Comparison of ENCODE assay signal across 8 cellular contexts in genomic region chr19:51417107-51417806, GRCh38. TPM values are rescaled to one million over a fixed set of nuclear protein-coding genes. Genes with fewer than 3 reads are reported as not detected.
DNase-seq lines count a peak whose midpoint lies in the region; ATAC-seq lines count a peak whose summit lies in the region.

SIGLEC10 (minus strand) TSS chr19:51417642; CDS start chr19:51417581, 61 bp downstream.

- peaks cover 3% of the 10 kb centered on the region for H3K4me1 ChIP-seq in CD4-positive, CD25-positive, alpha-beta regulatory T cell (ENCODE audit: control insufficient read depth, insufficient read depth, low read length, poor library complexity, severe bottlenecking)

- POLR2A ChIA-PET in activated naive CD8-positive, alpha-beta T cell treated with anti-CD3 and anti-CD28 coated beads, Interleukin-2, amount 10 ng/mL, durations not matched to agents 7 days and 5 days (lab: Charles Lee), result interaction anchor here (1.1 kb wide), 1 partner anchor 22 kb away, joined by 7 read pairs; no protein-coding TSS in a partner anchor

- H3K27ac ChIP-seq in CD4-positive, CD25-positive, alpha-beta regulatory T cell (ENCODE audit: insufficient read depth, low read length, poor library complexity, severe bottlenecking), result no peak within 1 kb of the TSS

- H3K4me1 Mint-ChIP-seq in CD4-positive, CD25-positive, alpha-beta regulatory T cell, result peaks cover 0 to 6% (median 0%) of the 10 kb centered on the region in 4 donors
- peaks cover 10% of the 10 kb centered on the region for H3K4me1 Mint-ChIP-seq in activated naive CD8-positive, alpha-beta T cell treated with anti-CD3 and anti-CD28 coated beads, Interleukin-2, amount 10 ng/mL, durations not matched to agents 7 days and 5 days

- H3K36me3 ChIP-seq in CD4-positive, CD25-positive, alpha-beta regulatory T cell (ENCODE audit: control insufficient read depth, insufficient read depth, low read length), result no peaks in the 10 kb centered on the region

- no peaks in the 10 kb centered on the region for H3K9me3 ChIP-seq in CD4-positive, CD25-positive, alpha-beta regulatory T cell (ENCODE audit: control insufficient read depth in 2 of 2, low read length in 2 of 2)

- DNase-seq in CD4-positive, CD25-positive, alpha-beta regulatory T cell, result no peak
- DNase-seq in KG1 (lab: John Stamatoyannopoulos, UW), result peak; percentile 88
- peak; percentile 47 for DNase-seq in activated naive CD8-positive, alpha-beta T cell treated with anti-CD3 and anti-CD28 coated beads, Interleukin-2, amount 10 ng/mL, durations not matched to agents 7 days and 5 days
- peak; percentile 21 for DNase-seq in stimulated activated CD4-positive, alpha-beta T cell treated with anti-CD3 and anti-CD28 coated beads, Interleukin-4, amount 100 ng/mL, for 1 hour
- no peak for DNase-seq in AG08395 (ENCODE audit: low spot score)
- no peak for DNase-seq in mesenteric fat pad (ENCODE audit: low spot score)
- no peak for DNase-seq in effector CD8-positive, alpha-beta T cell (lab: John Stamatoyannopoulos, UW)

- no peaks in the 10 kb centered on the region for H3K9me3 Mint-ChIP-seq in CD4-positive, CD25-positive, alpha-beta regulatory T cell
- H3K9me3 Mint-ChIP-seq in activated naive CD8-positive, alpha-beta T cell treated with anti-CD3 and anti-CD28 coated beads, Interleukin-2, amount 10 ng/mL, durations not matched to agents 7 days and 5 days, result no peaks in the 10 kb centered on the region

- ATAC-seq in CD4-positive, CD25-positive, alpha-beta regulatory T cell (ENCODE audit: low read depth in 2 of 2), result peak; percentile 53 to 54
- peak; percentile 64 for ATAC-seq in GM19395 (IDR thresholded peaks at IDR 0.05; ENCODE audit: unreplicated experiment)
- ATAC-seq in activated naive CD8-positive, alpha-beta T cell treated with anti-CD3 and anti-CD28 coated beads, Interleukin-2, amount 10 ng/mL, durations not matched to agents 7 days and 5 days (ENCODE audit: low read depth), result peak; percentile 74

- no peak within 1 kb of the TSS for H3K4me3 Mint-ChIP-seq in CD4-positive, CD25-positive, alpha-beta regulatory T cell
- H3K4me3 Mint-ChIP-seq in activated naive CD8-positive, alpha-beta T cell treated with anti-CD3 and anti-CD28 coated beads, Interleukin-2, amount 10 ng/mL, durations not matched to agents 7 days and 5 days, result peak within 1 kb of the TSS; percentile 32

- H3K27me3 ChIP-seq in CD4-positive, CD25-positive, alpha-beta regulatory T cell (ENCODE audit: control insufficient read depth, insufficient read depth, low read length), result no peaks in the 10 kb centered on the region

- peaks cover 20% of the 10 kb centered on the region for H3K27me3 Mint-ChIP-seq in CD4-positive, CD25-positive, alpha-beta regulatory T cell
- peaks cover 21% of the 10 kb centered on the region for H3K27me3 Mint-ChIP-seq in activated naive CD8-positive, alpha-beta T cell treated with anti-CD3 and anti-CD28 coated beads, Interleukin-2, amount 10 ng/mL, durations not matched to agents 7 days and 5 days

- H3K27ac Mint-ChIP-seq in CD4-positive, CD25-positive, alpha-beta regulatory T cell, result peak within 1 kb of the TSS in 2 of 3 donors; percentile 14 to 71
- peak within 1 kb of the TSS; percentile 61 for H3K27ac Mint-ChIP-seq in activated naive CD8-positive, alpha-beta T cell treated with anti-CD3 and anti-CD28 coated beads, Interleukin-2, amount 10 ng/mL, durations not matched to agents 7 days and 5 days

- H3K4me3 ChIP-seq in CD4-positive, CD25-positive, alpha-beta regulatory T cell (ENCODE audit: low read depth, low read length), result no peak within 1 kb of the TSS

- no peaks in the 10 kb centered on the region for H3K36me3 Mint-ChIP-seq in CD4-positive, CD25-positive, alpha-beta regulatory T cell
- no peaks in the 10 kb centered on the region for H3K36me3 Mint-ChIP-seq in activated naive CD8-positive, alpha-beta T cell treated with anti-CD3 and anti-CD28 coated beads, Interleukin-2, amount 10 ng/mL, durations not matched to agents 7 days and 5 days

RNA-seq across cellular contexts. Expression of gene SIGLEC10, which starts in this region (rescaled TPM):
- 0.25 TPM for total RNA-seq in CD4-positive, CD25-positive, alpha-beta regulatory T cell
- under 1 TPM in 3 of 4 donors, not detected in 1; 0.15 to 0.37 (median 0.30) TPM for polyA plus RNA-seq in CD4-positive, CD25-positive, alpha-beta regulatory T cell
- total RNA-seq in activated naive CD8-positive, alpha-beta T cell treated with anti-CD3 and anti-CD28 coated beads, Interleukin-2, amount 10 ng/mL, durations not matched to agents 7 days and 5 days, result under 1 TPM; 0.91 to 0.96 TPM
- 5.2 TPM for total RNA-seq in mesenteric fat pad

Comparison
In these comparisons a context has a peak if more than half of its experiments do, and no peak if none do; other contexts are left out.
1. Peak in ATAC-seq in CD4-positive, CD25-positive, alpha-beta regulatory T cell; RNA of the gene not detected or under 1 TPM.
2. Peak in DNase-seq and ATAC-seq in activated naive CD8-positive, alpha-beta T cell treated with anti-CD3 and anti-CD28 coated beads, Interleukin-2, amount 10 ng/mL, durations not matched to agents 7 days and 5 days; RNA of the gene not detected or under 1 TPM.
3. DNase-seq: peak in KG1 (single experiment) and stimulated activated CD4-positive, alpha-beta T cell treated with anti-CD3 and anti-CD28 coated beads, Interleukin-4, amount 100 ng/mL, for 1 hour (single experiment); none in CD4-positive, CD25-positive, alpha-beta regulatory T cell (0 of 3), AG08395 (single experiment), mesenteric fat pad (single experiment) and effector CD8-positive, alpha-beta T cell (single experiment).
4. Peak in every context shown above with its lines, with median percentiles within 50 percentile points of each other: ATAC-seq.